8 cellular contexts compared by ENCODE assay signal in genomic region chr17:6913608-6914443, GRCh38.
DNase-seq lines count a peak whose midpoint lies in the region; ATAC-seq and TF ChIP-seq lines count a peak whose summit lies in the region.

No MANE protein-coding gene starts in this region.

- H3K9me3 Mint-ChIP-seq in neural progenitor cell: no peaks in the 10 kb centered on the region

- TF ChIP-seq POLR2A in Peyer's patch (IDR thresholded peaks at IDR 0.05): no peak
- TF ChIP-seq POLR2A in GM18505 (IDR thresholded peaks at IDR 0.05; ENCODE audit: borderline replicate concordance, extremely low read depth, insufficient read depth, insufficient read length): no peak

- H3K36me3 ChIP-seq in Peyer's patch (no peaks in the 10 kb centered on the region), neural progenitor cell (no peaks in the 10 kb centered on the region)

- peaks cover 0 to 4% (median 0%) of the 10 kb centered on the region in 4 donors for H3K4me1 ChIP-seq in Peyer's patch
- H3K4me1 ChIP-seq in neural progenitor cell: no peaks in the 10 kb centered on the region

- H3K27me3 Mint-ChIP-seq in neural progenitor cell (ENCODE audit: insufficient read depth, low read depth): peaks cover 6% of the 10 kb centered on the region

- no peaks in the 10 kb centered on the region for H3K4me1 Mint-ChIP-seq in neural progenitor cell

- H3K27ac Mint-ChIP-seq in neural progenitor cell: no peak overlapping the region

- peak; percentile 77 for ATAC-seq in stimulated activated naive CD8-positive, alpha-beta T cell treated with anti-CD3 and anti-CD28 coated beads, Interleukin-15, Interleukin-2, amounts not matched to agents 100 U/mL and 50 U/mL, for 24 hours
- ATAC-seq in GM18505 (IDR thresholded peaks at IDR 0.05; ENCODE audit: unreplicated experiment): no peak

- H3K27me3 ChIP-seq in Peyer's patch (no peaks in the 10 kb centered on the region), neural progenitor cell (peaks cover 59% of the 10 kb centered on the region)

- H3F3A ChIP-seq in neural progenitor cell (ENCODE audit: low read depth): no peaks in the 10 kb centered on the region

- no peak overlapping the region for H3K4me3 ChIP-seq in HFF-Myc (replicated peaks; ENCODE audit: low read depth, low read length)
- H3K4me3 ChIP-seq in Peyer's patch: peak overlapping the region; percentile 2 to 30 (median 26)
- H3K4me3 ChIP-seq in fibroblast of pulmonary artery (replicated peaks; ENCODE audit: low read depth, low read length): no peak overlapping the region
- no peak overlapping the region for H3K4me3 ChIP-seq in neural progenitor cell

- TF ChIP-seq CTCF in AG09319 (IDR thresholded peaks at IDR 0.05; ENCODE audit: low read depth, low read length): peak; percentile 86
- TF ChIP-seq CTCF in HFF-Myc (IDR thresholded peaks at IDR 0.05; ENCODE audit: low read depth, low read length, missing control alignments): peak; percentile 71
- TF ChIP-seq CTCF in Peyer's patch (IDR thresholded peaks at IDR 0.05): peak; percentile 54 to 68 (median 62)
- TF ChIP-seq CTCF in fibroblast of pulmonary artery (IDR thresholded peaks at IDR 0.05; ENCODE audit: low read length, missing control alignments): peak; percentile 85
- peak; percentile 75 for TF ChIP-seq CTCF in neural progenitor cell (IDR thresholded peaks at IDR 0.05)

- no peaks in the 10 kb centered on the region for H4K20me1 ChIP-seq in neural progenitor cell (ENCODE audit: low read depth)

- H2AFZ ChIP-seq in neural progenitor cell (replicated peaks): no peak overlapping the region

- peak overlapping the region; percentile 47 for H3K4me2 ChIP-seq in neural progenitor cell

- H3K9me3 ChIP-seq in Peyer's patch (peaks cover 0 to 4% (median 0%) of the 10 kb centered on the region in 4 donors), neural progenitor cell (ENCODE audit: low read depth) (no peaks in the 10 kb centered on the region)

- no peak overlapping the region for H3K9ac ChIP-seq in neural progenitor cell

- H3K27ac ChIP-seq in Peyer's patch: no peak overlapping the region
- H3K27ac ChIP-seq in neural progenitor cell: no peak overlapping the region

- peak overlapping the region; percentile 66 for H3K4me3 Mint-ChIP-seq in neural progenitor cell

- H3K79me2 ChIP-seq in neural progenitor cell (ENCODE audit: low read depth): no peaks in the 10 kb centered on the region

- DNase-seq in AG09319 (ENCODE audit: extremely low read depth, low read depth) (peak; percentile 20), HFF-Myc (ENCODE audit: extremely low read depth, low read depth) (no peak), Peyer's patch (peak; percentile 67 to 89 (median 79)), activated T-helper 1 cell treated with Interleukin-2 at 50 U/mL for 16 hours (ENCODE audit: low read depth) (peak; percentile 40), fibroblast of pulmonary artery (ENCODE audit: low read depth) (peak; percentile 68), neural progenitor cell (ENCODE audit: low spot score) (peak; percentile 84)
- peak; percentile 85 for DNase-seq in stimulated activated naive CD8-positive, alpha-beta T cell treated with anti-CD3 and anti-CD28 coated beads, Interleukin-15, Interleukin-2, amounts not matched to agents 100 U/mL and 50 U/mL, for 24 hours

- no peaks in the 10 kb centered on the region for H3K36me3 Mint-ChIP-seq in neural progenitor cell

Comparison
In these comparisons a context has a peak if more than half of its experiments do, and no peak if none do; other contexts are left out.
1. H3K4me3 ChIP-seq: peak in Peyer's patch (4 of 4); none in HFF-Myc (single experiment), fibroblast of pulmonary artery (single experiment) and neural progenitor cell (single experiment).
2. Peak in every context shown above with its lines, with median percentiles within 50 percentile points of each other: CTCF ChIP-seq.